In the genomic region with DNA sequence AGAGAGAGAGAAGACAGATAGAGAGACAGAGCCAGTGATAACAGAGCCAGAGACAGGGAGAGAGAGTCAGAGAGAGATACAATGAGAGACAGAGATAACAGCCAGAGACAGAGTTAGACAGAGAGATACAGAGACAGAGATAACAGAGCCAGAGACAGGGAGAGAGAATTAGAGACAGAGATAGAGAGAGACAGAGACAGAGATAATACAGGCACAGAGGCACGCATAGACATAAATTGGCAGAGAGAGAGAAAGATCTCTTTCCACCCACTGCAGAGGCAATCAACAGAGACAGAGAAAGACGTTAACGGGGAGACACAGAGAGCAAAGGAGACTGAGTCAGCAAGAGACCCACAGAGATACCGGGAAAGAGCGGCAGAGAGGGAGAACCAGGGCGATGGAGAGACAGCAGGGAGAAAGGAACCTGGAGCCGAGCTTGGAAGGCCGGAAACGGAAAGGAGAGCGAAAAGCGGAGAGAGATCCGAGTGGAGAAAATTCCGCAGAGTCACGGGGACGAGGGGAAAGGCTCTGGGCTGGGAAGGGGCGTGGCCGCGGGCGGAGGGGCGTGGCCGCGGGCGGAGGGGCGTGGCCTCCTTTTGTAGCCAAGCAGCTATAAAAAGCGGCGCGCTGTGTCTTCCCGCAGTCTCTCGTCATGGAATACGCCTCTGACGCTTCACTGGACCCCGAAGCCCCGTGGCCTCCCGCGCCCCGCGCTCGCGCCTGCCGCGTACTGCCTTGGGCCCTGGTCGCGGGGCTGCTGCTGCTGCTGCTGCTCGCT, we compare ENCODE assay signal across 8 cellular contexts. TPM values are rescaled to one million over a fixed set of nuclear protein-coding genes. Genes with fewer than 3 reads are reported as not detected.
DNase-seq lines count a peak whose midpoint lies in the region; ATAC-seq and TF ChIP-seq lines count a peak whose summit lies in the region.

Gene TNFSF9 (plus strand): TSS at position 642 of the 778 bp plus-strand sequence. CDS start 11 bp downstream, at position 653.

- no CpG with 5 or more reads among the region's 44 CpGs for WGBS in H9 (ENCODE audit: extremely low coverage, insufficient read length, low lambda C conversion rate)

- H2BK20ac ChIP-seq in H9 (ENCODE audit: low read depth, low read length, poor library complexity, severe bottlenecking), result no peak within 1 kb of the TSS

- H3K4me1 ChIP-seq in H9 (ENCODE audit: insufficient read depth, low read length) (peaks cover 6% of the 10 kb centered on the region; the same call in 1 of the 2 replicates), iPS-20b (ENCODE audit: insufficient read depth, low read length) (no peaks in the 10 kb centered on the region; the same call in 1 of the 2 replicates), skeletal muscle satellite cell (ENCODE audit: control insufficient read depth, insufficient read depth, low read length) (peaks cover 15% of the 10 kb centered on the region)

- intact Hi-C loops in MCF 10A (cut with micrococcal nuclease), result no loop called here

- H3K18ac ChIP-seq in H9 (ENCODE audit: insufficient read length, low read depth, low read length), result peak within 1 kb of the TSS; percentile 27

- H3K27ac Mint-ChIP-seq in H9, result peak within 1 kb of the TSS in 2 of 3 experiments; percentile 7 to 89; a peak in 1 of 7 replicates
- peak within 1 kb of the TSS; percentile 94 for H3K27ac Mint-ChIP-seq in MCF 10A (ENCODE audit: low read depth, unreplicated experiment)

- H3K4me3 ChIP-seq in iPS-20b (ENCODE audit: low read length) (peak within 1 kb of the TSS; percentile 69), skeletal muscle satellite cell (ENCODE audit: low read length) (peak within 1 kb of the TSS; percentile 83)

- no peak within 1 kb of the TSS for H2BK120ac ChIP-seq in H9 (ENCODE audit: low read depth, low read length, poor library complexity, severe bottlenecking)

- H3K56ac ChIP-seq in H9 (ENCODE audit: insufficient read length, low read depth, low read length), result no peak within 1 kb of the TSS

- peaks cover 32 to 38% of the 10 kb centered on the region in 2 experiments for H3K4me1 Mint-ChIP-seq in H9
- H3K4me1 Mint-ChIP-seq in MCF 10A (ENCODE audit: insufficient read depth, unreplicated experiment), result peaks cover 34% of the 10 kb centered on the region

- H3K27ac ChIP-seq in H9 (ENCODE audit: insufficient read length, low read depth, low read length) (peak within 1 kb of the TSS; percentile 65), VCaP (peak within 1 kb of the TSS; percentile 47; the same call in 1 of the 2 replicates), iPS-20b (ENCODE audit: low read length) (no peak within 1 kb of the TSS)

- no peak within 1 kb of the TSS for H2BK5ac ChIP-seq in H9 (ENCODE audit: insufficient read length, low read length)

- TSS peak; percentile 72 for BruUV-seq in MCF 10A (replicated peaks; lab: Mats Ljungman, UMichigan)

- H3K79me2 ChIP-seq in H9 (ENCODE audit: insufficient read depth, low read length), result no peaks in the 10 kb centered on the region

- no peak within 1 kb of the TSS for H2BK15ac ChIP-seq in H9 (ENCODE audit: low read depth, low read length)

- POLR2A ChIA-PET in MCF 10A (lab: Yijun Ruan, JAX), result interaction anchor here (0.6 to 2.4 kb wide), 25 partner anchors 8 to 214 kb away, joined by 3 to 26 read pairs (median 4); partner anchors contain the start of genes CRB3, GPR108 and GTF2F1

- H3K4ac ChIP-seq in H9 (ENCODE audit: low read depth, low read length), result no peak within 1 kb of the TSS

- no peak within 1 kb of the TSS for H2BK12ac ChIP-seq in H9 (ENCODE audit: insufficient read length, low read depth, low read length)

- H4K20me1 ChIP-seq in H9 (ENCODE audit: control insufficient read depth, insufficient read depth, insufficient read length), result no peaks in the 10 kb centered on the region

- no peak within 1 kb of the TSS for H4K91ac ChIP-seq in H9 (ENCODE audit: insufficient read length, low read depth, low read length)

- H3K9me3 Mint-ChIP-seq in H9 (peaks cover 0 to 6% of the 10 kb centered on the region in 2 experiments; a peak in 3 of 5 replicates), MCF 10A (ENCODE audit: unreplicated experiment) (no peaks in the 10 kb centered on the region)

- H3T11ph ChIP-seq in H9 (ENCODE audit: low read length), result no peak within 1 kb of the TSS

- no peak within 1 kb of the TSS for H2AK5ac ChIP-seq in H9 (ENCODE audit: insufficient read length, low read length)

- H3K9ac ChIP-seq in H9 (ENCODE audit: extremely low read depth, insufficient read length, low read length) (peak within 1 kb of the TSS; percentile 51), iPS-20b (ENCODE audit: low read depth, low read length) (peak within 1 kb of the TSS; percentile 64; the same call in 1 of the 2 replicates), skeletal muscle satellite cell (ENCODE audit: low read depth, low read length) (peak within 1 kb of the TSS; percentile 85)

- no peak within 1 kb of the TSS for H4K5ac ChIP-seq in H9 (ENCODE audit: insufficient read length, low read depth, low read length)

- no peaks in the 10 kb centered on the region for H3K79me1 ChIP-seq in H9 (ENCODE audit: insufficient read depth, low read depth, low read length, poor library complexity, severe bottlenecking)

- H3K9me3 ChIP-seq in H9 (ENCODE audit: control insufficient read depth, low read depth, low read length), result no peaks in the 10 kb centered on the region
- no peaks in the 10 kb centered on the region for H3K9me3 ChIP-seq in iPS-20b (ENCODE audit: insufficient read depth, low read depth, low read length)
- no peaks in the 10 kb centered on the region for H3K9me3 ChIP-seq in skeletal muscle satellite cell (replicated peaks; ENCODE audit: low read length)

- peak within 1 kb of the TSS; percentile 70 to 78 for H3K4me3 Mint-ChIP-seq in H9
- H3K4me3 Mint-ChIP-seq in MCF 10A (ENCODE audit: unreplicated experiment), result peak within 1 kb of the TSS; percentile 84

- no peak for TF ChIP-seq CTCF in H9 (conservative IDR thresholded peaks at IDR 0.05)
- TF ChIP-seq CTCF in VCaP (conservative IDR thresholded peaks at IDR 0.05), result no peak
- TF ChIP-seq CTCF in MCF 10A (IDR thresholded peaks at IDR 0.05; ENCODE audit: unreplicated experiment), result no peak

- no peak within 1 kb of the TSS for H3K23ac ChIP-seq in H9 (ENCODE audit: insufficient read length, low read depth, low read length)

- peaks cover 0 to 1% (median under 1%) of the 10 kb centered on the region in 3 experiments; a peak in 1 of 7 replicates for H3K36me3 Mint-ChIP-seq in H9 (ENCODE audit: insufficient read depth in 1 of 3, low read depth in 3 of 3)
- peaks cover 28% of the 10 kb centered on the region for H3K36me3 Mint-ChIP-seq in MCF 10A (ENCODE audit: insufficient read depth, unreplicated experiment)

- H3K4me2 ChIP-seq in H9 (ENCODE audit: insufficient read depth, insufficient read length, low read length) (peak within 1 kb of the TSS; percentile 81), skeletal muscle satellite cell (ENCODE audit: low read length) (peak within 1 kb of the TSS; percentile 91)

- H4K8ac ChIP-seq in H9 (replicated peaks; ENCODE audit: insufficient read length, low read depth, low read length), result no peak within 1 kb of the TSS

- CTCF ChIA-PET in MCF 10A (lab: Yijun Ruan, JAX), result interaction anchor here (0.6 kb wide), 1 partner anchor 333 kb away, joined by 3 read pairs; no protein-coding TSS in a partner anchor

- H3K36me3 ChIP-seq in iPS-20b (ENCODE audit: insufficient read depth, low read depth, low read length), result no peaks in the 10 kb centered on the region
- no peaks in the 10 kb centered on the region for H3K36me3 ChIP-seq in skeletal muscle satellite cell (ENCODE audit: insufficient read depth, low read length)

- peaks cover 22% of the 10 kb centered on the region for H3K23me2 ChIP-seq in H9 (ENCODE audit: insufficient read length, low read depth, low read length, poor library complexity, severe bottlenecking)

- H3K14ac ChIP-seq in H9 (ENCODE audit: insufficient read depth, low read length), result peak within 1 kb of the TSS; percentile 79

- ATAC-seq in GM19455 (IDR thresholded peaks at IDR 0.05; ENCODE audit: unreplicated experiment), result no peak

- DNase-seq in DMS 273 (lab: John Stamatoyannopoulos, UW; ENCODE audit: unreplicated experiment), result peak; percentile 84
- peak; percentile 92 for DNase-seq in H9
- DNase-seq in NCI-H1417 treated with DMSO at 0.1 percent for 48 hours (lab: John Stamatoyannopoulos, UW), result peak; percentile 5
- peak; percentile 93 for DNase-seq in MCF 10A (ENCODE audit: unreplicated experiment)

- H3K27me3 Mint-ChIP-seq in H9 (ENCODE audit: low read depth), result peaks cover 66% of the 10 kb centered on the region
- no peaks in the 10 kb centered on the region for H3K27me3 Mint-ChIP-seq in MCF 10A (ENCODE audit: insufficient read depth, unreplicated experiment)

- H2AFZ ChIP-seq in H9 (ENCODE audit: low read length), result peak within 1 kb of the TSS; percentile 90

- H3K27me3 ChIP-seq in H9 (ENCODE audit: insufficient read depth, low read length) (peaks cover 13% of the 10 kb centered on the region; the same call in 1 of the 2 replicates), iPS-20b (ENCODE audit: insufficient read depth, low read length) (peaks cover 67% of the 10 kb centered on the region), skeletal muscle satellite cell (ENCODE audit: control insufficient read depth, insufficient read depth, low read length) (peaks cover 14% of the 10 kb centered on the region)

RNA-seq across cellular contexts. Expression of gene TNFSF9, which starts in this region (rescaled TPM):
- total RNA-seq in H9 (2021) (1.9 and 2.1 TPM in 2 replicates), MCF 10A (2022) (6.2 and 6.9 TPM in 2 replicates)
- 0.87 and 1.0 TPM in 2 replicates for total RNA-seq in skeletal muscle satellite cell (2012; rRNA removed)

Comparison
In these comparisons a context has a peak if more than half of its experiments do, and no peak if none do; other contexts are left out.
1. DNase-seq: peak in every context shown above with its lines; median percentile 93 in MCF 10A; 92 in H9; 84 in DMS 273; 5 in NCI-H1417 treated with DMSO at 0.1 percent for 48 hours.